In genomic region chr5:172915514-172915913, GRCh38 we compare ENCODE assay signal across 25 cellular contexts.
"Had no signal": no experiment of that assay in that cellular context is flagged by ENCODE, and none has a peak within 500 bp of the region (broad histone marks: within the 10 kb centered on the region; RNA-seq: fewer than 3 reads in every experiment).

No MANE protein-coding gene starts in this region.

- DNase-seq: activated CD4-positive, alpha-beta memory T cell treated with anti-CD3 and anti-CD28 coated beads for 36 hours; activated CD4-positive, alpha-beta T cell treated with anti-CD3 and anti-CD28 coated beads, Interleukin-2, amount 10 ng/mL, durations not matched to agents 7 days and 5 days; activated CD4-positive, CD25-positive, alpha-beta regulatory T cell; activated CD8-positive, alpha-beta memory T cell treated with anti-CD3 and anti-CD28 coated beads for 24 hours; activated gamma-delta T cell; activated naive CD4-positive, alpha-beta T cell treated with anti-CD3 and anti-CD28 coated beads for 36 hours; activated T-cell treated with anti-CD3 and anti-CD28 coated beads, Interleukin-2, amount 50 U/mL, for 4 hours; amygdala; cerebellar nuclear complex; MG63; MV-4-11; NCI-H1092 treated with DMSO at 0.1 percent for 48 hours; NCI-H1436; NCI-H1694 treated with DMSO at 0.1 percent for 48 hours; NCI-H2029 treated with DMSO at 0.1 percent for 48 hours; NCI-H446; NCI-H524; Peyer's patch; T-cell had no signal

- H3K27me3 Mint-ChIP-seq: activated CD4-positive, alpha-beta memory T cell treated with anti-CD3 and anti-CD28 coated beads for 36 hours; activated CD4-positive, alpha-beta T cell treated with anti-CD3 and anti-CD28 coated beads, Interleukin-2, amount 10 ng/mL, durations not matched to agents 7 days and 5 days; activated naive CD8-positive, alpha-beta T cell; brain; T-cell had no signal

- H3K4me3 Mint-ChIP-seq: activated CD4-positive, alpha-beta memory T cell treated with anti-CD3 and anti-CD28 coated beads for 36 hours; activated CD4-positive, alpha-beta T cell treated with anti-CD3 and anti-CD28 coated beads, Interleukin-2, amount 10 ng/mL, durations not matched to agents 7 days and 5 days; activated naive CD4-positive, alpha-beta T cell treated with anti-CD3 and anti-CD28 coated beads for 36 hours; activated naive CD8-positive, alpha-beta T cell; activated T-cell treated with anti-CD3 and anti-CD28 coated beads, Interleukin-2, amount 50 U/mL, for 4 hours; brain; T-cell had no signal

- H3K36me3 Mint-ChIP-seq: activated CD4-positive, alpha-beta memory T cell treated with anti-CD3 and anti-CD28 coated beads for 36 hours had no signal

- H3K4me1 ChIP-seq: Peyer's patch had no signal

- H3K27me3 ChIP-seq: cardiac muscle cell, MG63, Peyer's patch had no signal

- H3K9me3 ChIP-seq: MG63, Peyer's patch had no signal

- H3K27ac Mint-ChIP-seq: activated CD4-positive, alpha-beta memory T cell treated with anti-CD3 and anti-CD28 coated beads for 36 hours; activated CD4-positive, alpha-beta T cell treated with anti-CD3 and anti-CD28 coated beads, Interleukin-2, amount 10 ng/mL, durations not matched to agents 7 days and 5 days; activated naive CD4-positive, alpha-beta T cell treated with anti-CD3 and anti-CD28 coated beads for 36 hours; activated naive CD8-positive, alpha-beta T cell; T-cell had no signal

- ATAC-seq: activated T-cell treated with anti-CD3 and anti-CD28 coated beads, Interleukin-2, amount 50 U/mL, for 4 hours; T-cell had no signal

- H3K9me3 Mint-ChIP-seq: activated CD4-positive, alpha-beta memory T cell treated with anti-CD3 and anti-CD28 coated beads for 36 hours; activated CD4-positive, alpha-beta T cell treated with anti-CD3 and anti-CD28 coated beads, Interleukin-2, amount 10 ng/mL, durations not matched to agents 7 days and 5 days; activated naive CD4-positive, alpha-beta T cell treated with anti-CD3 and anti-CD28 coated beads for 36 hours; activated T-cell treated with anti-CD3 and anti-CD28 coated beads, Interleukin-2, amount 50 U/mL, for 4 hours; brain; T-cell had no signal

- H3K27ac ChIP-seq: cardiac muscle cell, KMS-11, Peyer's patch, SK-N-MC, VCaP had no signal

- H3K4me3 ChIP-seq: cardiac muscle cell, MG63, Peyer's patch, SK-N-MC had no signal
